In the genomic region with DNA sequence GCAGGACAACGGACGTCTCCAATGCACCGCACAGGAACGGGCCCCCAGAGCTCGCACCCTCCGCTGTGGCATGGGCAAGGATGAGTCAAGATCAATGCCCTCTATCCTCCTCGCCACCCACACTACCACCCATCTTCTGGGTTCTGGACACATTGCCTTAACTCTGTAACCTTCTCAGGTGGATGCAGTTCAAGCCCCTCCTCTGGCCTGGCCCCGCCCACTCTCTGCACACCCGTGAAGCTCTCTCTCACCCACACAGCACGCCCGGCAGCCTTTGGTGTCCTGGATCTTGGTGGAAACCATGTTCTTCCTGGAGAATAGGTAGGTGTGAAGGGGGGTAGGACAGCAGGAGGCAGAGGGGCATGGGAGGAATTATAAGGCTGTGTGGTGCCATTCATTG, we compare ENCODE assay signal across 12 cellular contexts. TPM values are rescaled to one million over a fixed set of nuclear protein-coding genes. Genes with fewer than 3 reads are reported as not detected.
A peak's percentile ranks its signal among the peaks of the same experiment; 100 is the strongest.
DNase-seq lines count a peak whose midpoint lies in the region; ATAC-seq, FAIRE-seq and TF ChIP-seq lines count a peak whose summit lies in the region.
"Had no signal": no experiment of that assay in that cellular context is flagged by ENCODE, and none has a peak within 500 bp of the region (broad histone marks: within the 10 kb centered on the region; RNA-seq: fewer than 3 reads in every experiment).

No MANE protein-coding gene starts in this region.

- no CpG with 5 or more reads among the region's 11 CpGs for WGBS in H9 (ENCODE audit: extremely low coverage, insufficient read length, low lambda C conversion rate)
- 85% methylated on average over 11 of the region's 11 CpGs; no CpG with 5 or more reads in 1 of the 2 experiments for WGBS in H1 (ENCODE audit: extremely low coverage in 1 of 2, insufficient coverage in 1 of 2, insufficient read length in 1 of 2, insufficient replicate concordance in 2 of 2, low coverage in 1 of 2, low lambda C conversion rate in 2 of 2, missing lambda C conversion rate in 1 of 2), 2 experiments
- no CpG with 5 or more reads among the region's 11 CpGs for WGBS in neuronal stem cell (ENCODE audit: extremely low coverage in 2 of 2, insufficient read length in 2 of 2, insufficient replicate concordance in 1 of 2), 2 donors
- WGBS in esophagus muscularis mucosa, result 84% methylated on average over 5 of the region's 11 CpGs

- H3K9ac ChIP-seq in H9 (ENCODE audit: extremely low read depth, insufficient read length, low read length) (no peak overlapping the region), H1 (replicated peaks in 1 of 4; ENCODE audit: extremely low read depth in 1 of 4, low read depth in 3 of 4, low read length in 3 of 4) (no peak overlapping the region), neuronal stem cell (ENCODE audit: low read depth, low read length, poor library complexity) (no peak overlapping the region)

- H3K4me3 Mint-ChIP-seq in H9, result peak overlapping the region in 1 of 2 experiments; percentile 93; a peak in 3 of 5 replicates
- no peak overlapping the region for H3K4me3 Mint-ChIP-seq in CD4-positive, alpha-beta T cell
- H3K4me3 Mint-ChIP-seq: CD14-positive monocyte had no signal

- peak overlapping the region; percentile 55 to 80 (median 72); a peak in 4 of 8 replicates for H3K4me3 ChIP-seq in H1 (ENCODE audit: extremely low read depth in 1 of 4, insufficient read depth in 2 of 4, low read depth in 3 of 4, low read length in 4 of 4)
- peak overlapping the region in 1 of 2 donors; percentile 37 for H3K4me3 ChIP-seq in neuronal stem cell (ENCODE audit: low read length in 2 of 2)
- no peak overlapping the region for H3K4me3 ChIP-seq in esophagus muscularis mucosa

- FAIRE-seq in H1 (lab: Jason Lieb, UNC), result no peak

- no peak overlapping the region for H2BK15ac ChIP-seq in H9 (ENCODE audit: low read depth, low read length)
- no peak overlapping the region for H2BK15ac ChIP-seq in H1 (ENCODE audit: low read length)
- H2BK15ac ChIP-seq in neuronal stem cell (ENCODE audit: low read length), result no peak overlapping the region

- H3T11ph ChIP-seq in H9 (ENCODE audit: low read length), result no peak overlapping the region

- H3K4ac ChIP-seq in H9 (ENCODE audit: low read depth, low read length) (no peak overlapping the region), H1 (replicated peaks; ENCODE audit: insufficient read length, low read depth, low read length) (no peak overlapping the region), neuronal stem cell (ENCODE audit: low read length) (no peak overlapping the region)

- ATAC-seq in CD4-positive, alpha-beta T cell (ENCODE audit: poor library complexity), result no peak
- ATAC-seq in GM19452 (IDR thresholded peaks at IDR 0.05; ENCODE audit: unreplicated experiment), result no peak

- H3K4me2 ChIP-seq in H9 (ENCODE audit: insufficient read depth, insufficient read length, low read length) (peak overlapping the region; percentile 52), H1 (ENCODE audit: insufficient read depth in 1 of 2, low read depth in 2 of 2, low read length in 2 of 2) (peak overlapping the region; percentile 80 to 83), neuronal stem cell (ENCODE audit: insufficient read depth, low read length, poor library complexity, severe bottlenecking) (no peak overlapping the region)

- no peaks in the 10 kb centered on the region for H3K9me3 Mint-ChIP-seq in H9
- no peaks in the 10 kb centered on the region for H3K9me3 Mint-ChIP-seq in CD4-positive, alpha-beta T cell

- H3K4me1 ChIP-seq in H9 (ENCODE audit: insufficient read depth, low read length), result no peaks in the 10 kb centered on the region
- peaks cover 0 to 6% (median 4%) of the 10 kb centered on the region in 4 experiments; a peak in 4 of 7 replicates for H3K4me1 ChIP-seq in H1 (replicated peaks in 1 of 4; ENCODE audit: control insufficient read depth in 3 of 4, insufficient read depth in 4 of 4, low read length in 3 of 4)
- H3K4me1 ChIP-seq in neuronal stem cell (ENCODE audit: control insufficient read depth in 2 of 2, insufficient read depth in 1 of 2, low read depth in 1 of 2, low read length in 2 of 2), result peaks cover 0 to 5% of the 10 kb centered on the region in 2 donors
- H3K4me1 ChIP-seq in esophagus muscularis mucosa, result peaks cover 3 to 10% (median 8%) of the 10 kb centered on the region in 4 donors

- H3K36me3 Mint-ChIP-seq in H9 (ENCODE audit: insufficient read depth in 1 of 3, low read depth in 3 of 3), result no peaks in the 10 kb centered on the region
- H3K36me3 Mint-ChIP-seq in CD4-positive, alpha-beta T cell (ENCODE audit: low read depth), result peaks cover 59% of the 10 kb centered on the region

- TF ChIP-seq CTCF in H9 (conservative IDR thresholded peaks at IDR 0.05), result no peak
- no peak for TF ChIP-seq CTCF in H1 (IDR thresholded peaks at IDR 0.05; ENCODE audit: control extremely low read depth in 1 of 3, insufficient read depth in 1 of 3, low read depth in 1 of 3, low read length in 3 of 3)
- TF ChIP-seq CTCF in esophagus muscularis mucosa (IDR thresholded peaks at IDR 0.05), result no peak
- no peak for TF ChIP-seq CTCF in CD4-positive, alpha-beta T cell (IDR thresholded peaks at IDR 0.05)

- H3K79me2 ChIP-seq in H9 (ENCODE audit: insufficient read depth, low read length) (no peaks in the 10 kb centered on the region), H1 (ENCODE audit: control insufficient read depth in 1 of 2, insufficient read depth in 2 of 2, low read length in 2 of 2) (no peaks in the 10 kb centered on the region)

- H3K79me1 ChIP-seq in H9 (ENCODE audit: insufficient read depth, low read depth, low read length, poor library complexity, severe bottlenecking) (no peaks in the 10 kb centered on the region), H1 (ENCODE audit: low read depth, low read length) (no peaks in the 10 kb centered on the region), neuronal stem cell (ENCODE audit: low read depth, low read length) (no peaks in the 10 kb centered on the region)

- H3K14ac ChIP-seq in H9 (ENCODE audit: insufficient read depth, low read length) (no peak overlapping the region), H1 (ENCODE audit: insufficient read length) (no peak overlapping the region), neuronal stem cell (ENCODE audit: low read length) (no peak overlapping the region)

- intact Hi-C loops in esophagus muscularis mucosa (cut with DNase I), result no loop called here
- intact Hi-C loops in CD4-positive, alpha-beta T cell (cut with DNase I, micrococcal nuclease), result no loop called here

- CTCF ChIA-PET in H1 (lab: Charles Lee; ENCODE audit: partially characterized antibody), result interaction anchor here (0.6 to 5.0 kb wide), 9 partner anchors 17 to 697 kb away, joined by 3 to 21 read pairs (median 4); partner anchors contain the start of gene FAM98C
- CTCF ChIA-PET in CD4-positive, alpha-beta T cell (lab: Charles Lee), result no interaction called here

- no peak overlapping the region for H4K91ac ChIP-seq in H9 (ENCODE audit: insufficient read length, low read depth, low read length)
- H4K91ac ChIP-seq in H1 (replicated peaks; ENCODE audit: insufficient read length, low read length), result no peak overlapping the region
- no peak overlapping the region for H4K91ac ChIP-seq in neuronal stem cell (ENCODE audit: low read depth, low read length, poor library complexity)

- H2BK5ac ChIP-seq in H9 (ENCODE audit: insufficient read length, low read length) (no peak overlapping the region), H1 (ENCODE audit: low read depth, low read length) (no peak overlapping the region; the same call in 1 of the 2 replicates), neuronal stem cell (ENCODE audit: low read length) (no peak overlapping the region)

- POLR2A ChIA-PET in H1 (lab: Charles Lee; ENCODE audit: partially characterized antibody), result interaction anchor here (0.5 to 2.1 kb wide), 7 partner anchors 9 to 194 kb away, joined by 3 to 9 read pairs (median 3); partner anchors contain the start of genes ACTN4 and FAM98C
- POLR2A ChIA-PET in CD4-positive, alpha-beta T cell (lab: Charles Lee), result interaction anchor here (1.0 to 1.4 kb wide), 2 partner anchors 8 to 21 kb away, joined by 3 read pairs; partner anchors contain the start of gene MAP4K1

- TF ChIP-seq RAD21 in H1 (IDR thresholded peaks at IDR 0.05 in 1 of 2, conservative IDR thresholded peaks at IDR 0.05 in 1 of 2; ENCODE audit: low read depth in 2 of 2, low read length in 2 of 2), result no peak

- no peak overlapping the region for H2AFZ ChIP-seq in H9 (ENCODE audit: low read length)
- H2AFZ ChIP-seq in H1 (ENCODE audit: low read length), result no peak overlapping the region
- H2AFZ ChIP-seq in neuronal stem cell (ENCODE audit: low read length), result no peak overlapping the region

- H3K27me3 ChIP-seq in H9 (ENCODE audit: insufficient read depth, low read length) (no peaks in the 10 kb centered on the region), H1 (replicated peaks in 1 of 4; ENCODE audit: control insufficient read depth in 3 of 4, extremely low read depth in 1 of 4, insufficient read depth in 3 of 4, low read length in 3 of 4) (no peaks in the 10 kb centered on the region), neuronal stem cell (ENCODE audit: control insufficient read depth in 3 of 3, insufficient read depth in 3 of 3, low read depth in 1 of 3, low read length in 3 of 3) (peaks cover 0 to 6% (median 2%) of the 10 kb centered on the region in 3 experiments), esophagus muscularis mucosa (peaks cover 0 to 45% (median 7%) of the 10 kb centered on the region in 4 donors)
- H3K27me3 ChIP-seq in CD4-positive, alpha-beta T cell (ENCODE audit: control insufficient read depth, insufficient read depth, low read length), result no peaks in the 10 kb centered on the region

- H3K23ac ChIP-seq in H9 (ENCODE audit: insufficient read length, low read depth, low read length) (no peak overlapping the region), H1 (ENCODE audit: insufficient read length) (no peak overlapping the region), neuronal stem cell (ENCODE audit: low read depth, low read length, poor library complexity) (no peak overlapping the region)

- H3K4me1 Mint-ChIP-seq in H9, result peaks cover 7 to 17% of the 10 kb centered on the region in 2 experiments
- H3K4me1 Mint-ChIP-seq in CD4-positive, alpha-beta T cell (ENCODE audit: low read depth), result no peaks in the 10 kb centered on the region

- H2AK5ac ChIP-seq in H9 (ENCODE audit: insufficient read length, low read length), result no peak overlapping the region
- no peak overlapping the region for H2AK5ac ChIP-seq in H1 (ENCODE audit: low read depth, low read length)
- H2AK5ac ChIP-seq in neuronal stem cell (ENCODE audit: low read depth, low read length), result peak overlapping the region; percentile 15

- peaks cover 4% of the 10 kb centered on the region for H3K23me2 ChIP-seq in H9 (ENCODE audit: insufficient read length, low read depth, low read length, poor library complexity, severe bottlenecking)
- H3K23me2 ChIP-seq in H1 (ENCODE audit: low read depth, low read length), result peaks cover 6% of the 10 kb centered on the region; the same call in 1 of the 2 replicates

- H3K27ac ChIP-seq in H9 (ENCODE audit: insufficient read length, low read depth, low read length) (no peak overlapping the region), H1 (ENCODE audit: low read depth, low read length) (no peak overlapping the region), neuronal stem cell (replicated peaks; ENCODE audit: low read length) (no peak overlapping the region), esophagus muscularis mucosa (replicated peaks in 1 of 4) (no peak overlapping the region)
- no peak overlapping the region for H3K27ac ChIP-seq in CD4-positive, alpha-beta T cell (ENCODE audit: low read depth, low read length)
- H3K27ac ChIP-seq: RWPE1 had no signal

- no peaks in the 10 kb centered on the region for H4K20me1 ChIP-seq in H9 (ENCODE audit: control insufficient read depth, insufficient read depth, insufficient read length)
- no peaks in the 10 kb centered on the region for H4K20me1 ChIP-seq in H1 (replicated peaks in 1 of 2; ENCODE audit: control insufficient read depth in 1 of 2, insufficient read depth in 2 of 2, low read length in 2 of 2)

- H3K36me3 ChIP-seq in H1 (ENCODE audit: control insufficient read depth in 2 of 4, insufficient read depth in 4 of 4, low read length in 3 of 4), result no peaks in the 10 kb centered on the region
- H3K36me3 ChIP-seq in neuronal stem cell (replicated peaks in 1 of 2; ENCODE audit: control insufficient read depth in 2 of 2, insufficient read depth in 2 of 2, low read length in 2 of 2), result no peaks in the 10 kb centered on the region
- no peaks in the 10 kb centered on the region for H3K36me3 ChIP-seq in esophagus muscularis mucosa

- H4K8ac ChIP-seq in H9 (replicated peaks; ENCODE audit: insufficient read length, low read depth, low read length) (no peak overlapping the region), H1 (ENCODE audit: extremely low read depth, insufficient read depth, low read length) (no peak overlapping the region), neuronal stem cell (ENCODE audit: low read depth, low read length) (no peak overlapping the region)

- H2BK12ac ChIP-seq in H9 (ENCODE audit: insufficient read length, low read depth, low read length), result no peak overlapping the region
- H2BK12ac ChIP-seq in H1 (ENCODE audit: low read depth, low read length), result 0 out of 2 replicates have a peak overlapping the region, but pooled peaks have one; percentile 68
- H2BK12ac ChIP-seq in neuronal stem cell (ENCODE audit: low read length), result no peak overlapping the region

- no peak overlapping the region for H4K5ac ChIP-seq in H9 (ENCODE audit: insufficient read length, low read depth, low read length)
- H4K5ac ChIP-seq in H1 (ENCODE audit: insufficient read length, low read depth, low read length), result no peak overlapping the region

- H2BK20ac ChIP-seq in H9 (ENCODE audit: low read depth, low read length, poor library complexity, severe bottlenecking), result no peak overlapping the region
- no peak overlapping the region for H2BK20ac ChIP-seq in H1 (ENCODE audit: low read length)

- peaks cover 2% of the 10 kb centered on the region; the same call in 1 of the 2 replicates for H3K27me3 Mint-ChIP-seq in H9 (ENCODE audit: low read depth)
- H3K27me3 Mint-ChIP-seq in CD4-positive, alpha-beta T cell, result no peaks in the 10 kb centered on the region

- no peak overlapping the region for H3K56ac ChIP-seq in H9 (ENCODE audit: insufficient read length, low read depth, low read length)
- no peak overlapping the region for H3K56ac ChIP-seq in H1 (replicated peaks; ENCODE audit: insufficient read length, low read depth, low read length)

- H2BK120ac ChIP-seq in H9 (ENCODE audit: low read depth, low read length, poor library complexity, severe bottlenecking) (no peak overlapping the region), H1 (replicated peaks; ENCODE audit: low read depth, low read length) (no peak overlapping the region), neuronal stem cell (ENCODE audit: low read depth, low read length) (no peak overlapping the region)

- H3K18ac ChIP-seq in H9 (ENCODE audit: insufficient read length, low read depth, low read length), result no peak overlapping the region
- H3K18ac ChIP-seq in H1 (ENCODE audit: extremely low read depth, low read length), result 0 out of 2 replicates have a peak overlapping the region, but pooled peaks have one; percentile 19
- peak overlapping the region; percentile 49 for H3K18ac ChIP-seq in neuronal stem cell (ENCODE audit: low read length)

- H3K27ac Mint-ChIP-seq in H9, result no peak overlapping the region
- H3K27ac Mint-ChIP-seq in CD4-positive, alpha-beta T cell, result no peak overlapping the region

- DNase-seq in COLO668 (lab: John Stamatoyannopoulos, UW; ENCODE audit: unreplicated experiment) (peak; percentile 3), H9 (no peak), H1 (ENCODE audit: low read depth in 1 of 2, low spot score in 2 of 2) (peak in 1 of 2 experiments; percentile 63), neuronal stem cell (ENCODE audit: low spot score) (no peak), esophagus muscularis mucosa (ENCODE audit: extremely low spot score) (no peak)
- no peak for DNase-seq in CD4-positive, alpha-beta T cell
- DNase-seq: GOT3, NCI-H446 treated with DMSO at 0.1 percent for 48 hours, PC-3 had no signal

- TF ChIP-seq POLR2A in H1 (IDR thresholded peaks at IDR 0.05; ENCODE audit: control extremely low read depth in 1 of 2, low read depth in 2 of 2, low read length in 2 of 2), result no peak
- TF ChIP-seq POLR2A in esophagus muscularis mucosa (IDR thresholded peaks at IDR 0.05; ENCODE audit: low read depth), result no peak

- TF ChIP-seq EP300 in H1 (IDR thresholded peaks at IDR 0.05; ENCODE audit: borderline replicate concordance in 1 of 2, low read depth in 2 of 2, low read length in 2 of 2), result no peak
- TF ChIP-seq EP300 in esophagus muscularis mucosa (IDR thresholded peaks at IDR 0.05), result no peak

- H3K9me3 ChIP-seq in H9 (ENCODE audit: control insufficient read depth, low read depth, low read length), result no peaks in the 10 kb centered on the region
- H3K9me3 ChIP-seq in H1 (ENCODE audit: insufficient read depth in 2 of 2, low read depth in 1 of 2, low read length in 1 of 2), result no peaks in the 10 kb centered on the region
- H3K9me3 ChIP-seq in neuronal stem cell (replicated peaks in 1 of 2; ENCODE audit: control insufficient read depth in 2 of 2, insufficient read depth in 1 of 2, low read depth in 1 of 2, low read length in 2 of 2), result no peaks in the 10 kb centered on the region
- H3K9me3 ChIP-seq in esophagus muscularis mucosa, result no peaks in the 10 kb centered on the region
- H3K9me3 ChIP-seq in CD4-positive, alpha-beta T cell (ENCODE audit: control insufficient read depth, low read length), result no peaks in the 10 kb centered on the region

RNA-seq across cellular contexts. Expression of gene MAP4K1, which starts 20.7 kb away (rescaled TPM):
- total RNA-seq in H9 (2021), result 25.7 and 31.1 TPM in 2 replicates
- total RNA-seq in H1 (2021; fragmentation: NEBNext Ultra II Directional; extraction: Animal tissue kit (Norgen Biotek cat#: 25700)), result 10.4 and 14.4 TPM in 2 replicates
- 9.0 and 22.0 TPM in 2 replicates for polyA plus RNA-seq in H1 (2011; rRNA removed)
- polyA plus RNA-seq in H1 (2011; cell fraction: cytosol; rRNA removed), result 8.0 TPM
- 12.8 TPM for polyA plus RNA-seq in H1 (2011; cell fraction: nucleus; rRNA removed)
- polyA plus RNA-seq in H1 (2012, experiment 1 of 2), result 9.6 to 16.0 TPM (median 13.8 TPM) in 4 replicates
- 7.3 TPM for polyA plus RNA-seq in H1 (2012, experiment 2 of 2)
- 14.6 TPM for polyA plus RNA-seq in H1 (2013, experiment 1 of 2)
- polyA plus RNA-seq in H1 (2013, experiment 2 of 2), result 11.8 TPM
- 1.1 and 1.6 TPM in 2 replicates for polyA minus RNA-seq in H1 (2011; rRNA and poly(A)+ RNA removed)
- 3.7 TPM for polyA minus RNA-seq in H1 (2011; cell fraction: cytosol; rRNA and poly(A)+ RNA removed)
- 2.0 TPM for polyA minus RNA-seq in H1 (2011; cell fraction: nucleus; rRNA and poly(A)+ RNA removed)
- polyA plus RNA-seq in neuronal stem cell (2013, experiment 1 of 2), result 3.0 TPM
- 3.5 TPM for polyA plus RNA-seq in neuronal stem cell (2013, experiment 2 of 2)
- 1 to 10 TPM; 1.2 to 4.5 (median 3.1) TPM for total RNA-seq in esophagus muscularis mucosa
- 100 to 1,000 TPM; 173 to 185 TPM for total RNA-seq in CD4-positive, alpha-beta T cell

RNA-seq across cellular contexts. Expression of gene EIF3K, which starts 21.9 kb away (rescaled TPM):
- total RNA-seq in H9 (2021) (341 and 345 TPM in 2 replicates), esophagus muscularis mucosa (100 to 1,000 TPM; 333 to 570 (median 446) TPM)
- 329 and 344 TPM in 2 replicates for total RNA-seq in H1 (2021; fragmentation: NEBNext Ultra II Directional; extraction: Animal tissue kit (Norgen Biotek cat#: 25700))
- polyA plus RNA-seq in H1 (2011; rRNA removed), result 937 and 977 TPM in 2 replicates
- polyA plus RNA-seq in H1 (2011; cell fraction: cytosol; rRNA removed), result 945 TPM
- polyA plus RNA-seq in H1 (2011; cell fraction: nucleus; rRNA removed), result 915 TPM
- 382 to 549 TPM (median 528 TPM) in 4 replicates for polyA plus RNA-seq in H1 (2012, experiment 1 of 2)
- polyA plus RNA-seq in H1 (2012, experiment 2 of 2), result 458 TPM
- 236 TPM for polyA plus RNA-seq in H1 (2013, experiment 1 of 2)
- 236 TPM for polyA plus RNA-seq in H1 (2013, experiment 2 of 2)
- 386 and 450 TPM in 2 replicates for polyA minus RNA-seq in H1 (2011; rRNA and poly(A)+ RNA removed)
- polyA minus RNA-seq in H1 (2011; cell fraction: cytosol; rRNA and poly(A)+ RNA removed), result 188 TPM
- 180 TPM for polyA minus RNA-seq in H1 (2011; cell fraction: nucleus; rRNA and poly(A)+ RNA removed)
- 218 TPM for polyA plus RNA-seq in neuronal stem cell (2013, experiment 1 of 2)
- polyA plus RNA-seq in neuronal stem cell (2013, experiment 2 of 2), result 210 TPM
- total RNA-seq in CD4-positive, alpha-beta T cell, result 100 to 1,000 TPM; 309 to 322 TPM

RNA-seq across cellular contexts. Expression of gene ACTN4, which starts 50.4 kb away (rescaled TPM):
- total RNA-seq in H9 (2021) (369 and 386 TPM in 2 replicates), esophagus muscularis mucosa (100 to 1,000 TPM; 416 to 816 (median 598) TPM)
- 520 and 530 TPM in 2 replicates for total RNA-seq in H1 (2021; fragmentation: NEBNext Ultra II Directional; extraction: Animal tissue kit (Norgen Biotek cat#: 25700))
- polyA plus RNA-seq in H1 (2011; rRNA removed), result 211 and 281 TPM in 2 replicates
- polyA plus RNA-seq in H1 (2011; cell fraction: cytosol; rRNA removed), result 223 TPM
- 1,059 TPM for polyA plus RNA-seq in H1 (2011; cell fraction: nucleus; rRNA removed)
- 374 to 504 TPM (median 451 TPM) in 4 replicates for polyA plus RNA-seq in H1 (2012, experiment 1 of 2)
- 171 TPM for polyA plus RNA-seq in H1 (2012, experiment 2 of 2)
- 279 TPM for polyA plus RNA-seq in H1 (2013, experiment 1 of 2)
- 254 TPM for polyA plus RNA-seq in H1 (2013, experiment 2 of 2)
- 190 and 202 TPM in 2 replicates for polyA minus RNA-seq in H1 (2011; rRNA and poly(A)+ RNA removed)
- 103 TPM for polyA minus RNA-seq in H1 (2011; cell fraction: cytosol; rRNA and poly(A)+ RNA removed)
- 171 TPM for polyA minus RNA-seq in H1 (2011; cell fraction: nucleus; rRNA and poly(A)+ RNA removed)
- polyA plus RNA-seq in neuronal stem cell (2013, experiment 1 of 2), result 205 TPM
- 200 TPM for polyA plus RNA-seq in neuronal stem cell (2013, experiment 2 of 2)
- 10 to 100 TPM; 70.3 to 84.0 TPM for total RNA-seq in CD4-positive, alpha-beta T cell

Comparison
In these comparisons a context has a peak if more than half of its experiments do, and no peak if none do; other contexts are left out.
1. H3K4me3 ChIP-seq: peak in H1 (4 of 4); none in esophagus muscularis mucosa (0 of 4).